Comparison of ENCODE assay signal across 16 cellular contexts in genomic region chr12:51484119-51484518, GRCh38. TPM values are rescaled to one million over a fixed set of nuclear protein-coding genes. Genes with fewer than 3 reads are reported as not detected.
DNase-seq lines count a peak whose midpoint lies in the region; ATAC-seq and TF ChIP-seq lines count a peak whose summit lies in the region.
"Had no signal": no experiment of that assay in that cellular context is flagged by ENCODE, and none has a peak within 500 bp of the region (broad histone marks: within the 10 kb centered on the region; RNA-seq: fewer than 3 reads in every experiment).

No MANE protein-coding gene starts in this region.

- H3K9me3 Mint-ChIP-seq in stimulated activated naive CD8-positive, alpha-beta T cell treated with anti-CD3 and anti-CD28 coated beads, Interleukin-15, Interleukin-2, amounts not matched to agents 100 ng/mL and 50 ng/mL, for 24 hours = no peaks in the 10 kb centered on the region
- no peaks in the 10 kb centered on the region for H3K9me3 Mint-ChIP-seq in stimulated activated naive CD8-positive, alpha-beta T cell treated with anti-CD3 and anti-CD28 coated beads, Interleukin-15, amount 100 ng/mL, for 72 hours
- no peaks in the 10 kb centered on the region for H3K9me3 Mint-ChIP-seq in activated naive CD8-positive, alpha-beta T cell (ENCODE audit: low read depth)
- no peaks in the 10 kb centered on the region for H3K9me3 Mint-ChIP-seq in chondrocyte (ENCODE audit: low read depth)
- H3K9me3 Mint-ChIP-seq: naive B cell had no signal

- no peaks in the 10 kb centered on the region for H3K36me3 Mint-ChIP-seq in stimulated activated naive CD8-positive, alpha-beta T cell treated with anti-CD3 and anti-CD28 coated beads, Interleukin-15, Interleukin-2, amounts not matched to agents 100 ng/mL and 50 ng/mL, for 24 hours (ENCODE audit: low read depth)
- peaks cover 4% of the 10 kb centered on the region for H3K36me3 Mint-ChIP-seq in activated naive CD8-positive, alpha-beta T cell
- H3K36me3 Mint-ChIP-seq in chondrocyte (ENCODE audit: low read depth) = no peaks in the 10 kb centered on the region

- peak overlapping the region; percentile 39 for H3K27ac Mint-ChIP-seq in stimulated activated naive CD8-positive, alpha-beta T cell treated with anti-CD3 and anti-CD28 coated beads, Interleukin-15, Interleukin-2, amounts not matched to agents 100 ng/mL and 50 ng/mL, for 24 hours
- peak overlapping the region in 1 of 2 donors; percentile 59 for H3K27ac Mint-ChIP-seq in stimulated activated naive CD8-positive, alpha-beta T cell treated with anti-CD3 and anti-CD28 coated beads, Interleukin-15, amount 100 ng/mL, for 72 hours
- H3K27ac Mint-ChIP-seq in activated naive CD8-positive, alpha-beta T cell = peak overlapping the region; percentile 43
- no peak overlapping the region for H3K27ac Mint-ChIP-seq in chondrocyte (ENCODE audit: unreplicated experiment)

- H3K27me3 Mint-ChIP-seq in stimulated activated naive CD8-positive, alpha-beta T cell treated with anti-CD3 and anti-CD28 coated beads, Interleukin-15, Interleukin-2, amounts not matched to agents 100 ng/mL and 50 ng/mL, for 24 hours = no peaks in the 10 kb centered on the region
- no peaks in the 10 kb centered on the region for H3K27me3 Mint-ChIP-seq in stimulated activated naive CD8-positive, alpha-beta T cell treated with anti-CD3 and anti-CD28 coated beads, Interleukin-15, amount 100 ng/mL, for 72 hours
- no peaks in the 10 kb centered on the region for H3K27me3 Mint-ChIP-seq in activated naive CD8-positive, alpha-beta T cell
- H3K27me3 Mint-ChIP-seq in chondrocyte (ENCODE audit: low read depth) = no peaks in the 10 kb centered on the region
- H3K27me3 Mint-ChIP-seq: naive B cell had no signal

- 0 out of 2 replicates have a peak overlapping the region, but pooled peaks have one; percentile 7 for H3K4me3 ChIP-seq in SK-N-MC
- H3K4me3 ChIP-seq: left lung, testis had no signal

- no peak for ATAC-seq in stimulated activated naive CD8-positive, alpha-beta T cell treated with anti-CD3 and anti-CD28 coated beads, Interleukin-15, amount 100 ng/mL, for 72 hours
- ATAC-seq in GM21717 (IDR thresholded peaks at IDR 0.05; ENCODE audit: unreplicated experiment) = no peak
- ATAC-seq in HG02840 (IDR thresholded peaks at IDR 0.05; ENCODE audit: low FRiP score, unreplicated experiment) = no peak
- ATAC-seq: left lung, PC-3 had no signal

- no peaks in the 10 kb centered on the region for H3K36me3 ChIP-seq in SK-N-MC (ENCODE audit: insufficient read depth, low read length)
- H3K36me3 ChIP-seq: left lung had no signal

- no peak for TF ChIP-seq CTCF in chondrocyte (IDR thresholded peaks at IDR 0.05)

- DNase-seq in stimulated activated naive CD8-positive, alpha-beta T cell treated with anti-CD3 and anti-CD28 coated beads, Interleukin-15, amount 100 ng/mL, for 72 hours = no peak
- DNase-seq in SK-N-MC (ENCODE audit: low read depth, low spot score) = no peak
- DNase-seq in amygdala (lab: John Stamatoyannopoulos, UW) = no peak
- DNase-seq in chondrocyte (ENCODE audit: low spot score) = no peak
- DNase-seq: activated CD4-positive, alpha-beta T cell treated with anti-CD3 and anti-CD28 coated beads, Interleukin-2, amount 50 U/mL, for 1 hour; left lung; naive B cell; NK-92 treated with Interleukin-12 subunit alpha and Interleukin-12 subunit beta, amount 100 ng/mL, for 24 hours; PC-3; testis had no signal

- H3K27ac ChIP-seq in SK-N-MC = peak overlapping the region; percentile 99
- H3K27ac ChIP-seq: C4-2B, left lung, testis, VCaP had no signal

- no peak overlapping the region for H3K9ac ChIP-seq in SK-N-MC (ENCODE audit: insufficient read length)

- no peak overlapping the region for H3K4me3 Mint-ChIP-seq in stimulated activated naive CD8-positive, alpha-beta T cell treated with anti-CD3 and anti-CD28 coated beads, Interleukin-15, Interleukin-2, amounts not matched to agents 100 ng/mL and 50 ng/mL, for 24 hours
- no peak overlapping the region for H3K4me3 Mint-ChIP-seq in stimulated activated naive CD8-positive, alpha-beta T cell treated with anti-CD3 and anti-CD28 coated beads, Interleukin-15, amount 100 ng/mL, for 72 hours
- H3K4me3 Mint-ChIP-seq in activated naive CD8-positive, alpha-beta T cell = peak overlapping the region; percentile 36
- H3K4me3 Mint-ChIP-seq in chondrocyte (ENCODE audit: unreplicated experiment) = no peak overlapping the region

- peaks cover 44% of the 10 kb centered on the region for H3K4me1 Mint-ChIP-seq in stimulated activated naive CD8-positive, alpha-beta T cell treated with anti-CD3 and anti-CD28 coated beads, Interleukin-15, Interleukin-2, amounts not matched to agents 100 ng/mL and 50 ng/mL, for 24 hours (ENCODE audit: low read depth)
- H3K4me1 Mint-ChIP-seq in stimulated activated naive CD8-positive, alpha-beta T cell treated with anti-CD3 and anti-CD28 coated beads, Interleukin-15, amount 100 ng/mL, for 72 hours = peaks cover 47% of the 10 kb centered on the region
- peaks cover 47% of the 10 kb centered on the region for H3K4me1 Mint-ChIP-seq in activated naive CD8-positive, alpha-beta T cell (ENCODE audit: low read depth)
- peaks cover 9% of the 10 kb centered on the region for H3K4me1 Mint-ChIP-seq in chondrocyte (ENCODE audit: low read depth)

- no peaks in the 10 kb centered on the region for H3K9me3 ChIP-seq in SK-N-MC (ENCODE audit: low read depth, low read length)
- H3K9me3 ChIP-seq: left lung, testis had no signal

RNA-seq across cellular contexts. Expression of gene SLC4A8, which starts 59.5 kb away (rescaled TPM):
- total RNA-seq in chondrocyte = 2.4 to 5.4 TPM (median 2.7 TPM) in 3 replicates
